ENCODE assay signal across 16 cellular contexts in the genomic region with DNA sequence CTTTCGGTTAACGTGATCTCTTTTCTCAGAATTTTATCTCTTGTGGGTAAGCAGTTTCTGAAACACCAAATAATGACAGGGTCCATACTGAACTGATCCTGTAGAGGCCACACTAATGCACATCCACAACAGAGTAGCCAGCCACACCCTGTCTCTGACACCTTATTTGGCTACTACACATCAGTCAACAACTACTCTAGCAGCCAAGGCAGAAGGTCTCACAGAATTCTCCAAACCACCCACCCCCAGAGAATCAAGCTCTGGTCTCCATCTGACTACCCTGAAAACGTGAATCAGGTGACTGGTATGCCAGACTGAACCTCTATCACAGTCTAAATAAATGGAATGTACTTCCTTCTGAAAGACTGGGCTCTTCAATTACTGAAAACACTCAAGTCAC. TPM values are rescaled to one million over a fixed set of nuclear protein-coding genes. Genes with fewer than 3 reads are reported as not detected.
A peak's percentile ranks its signal among the peaks of the same experiment; 100 is the strongest.
DNase-seq lines count a peak whose midpoint lies in the region; ATAC-seq and TF ChIP-seq lines count a peak whose summit lies in the region.
"Had no signal": no experiment of that assay in that cellular context is flagged by ENCODE, and none has a peak within 500 bp of the region (broad histone marks: within the 10 kb centered on the region; RNA-seq: fewer than 3 reads in every experiment).

No MANE protein-coding gene starts in this region.

- no peak for TF ChIP-seq CTCF in epithelial cell of esophagus (IDR thresholded peaks at IDR 0.05; ENCODE audit: insufficient read depth, low read depth, low read length, missing control alignments)

- DNase-seq in DMS 273 (lab: John Stamatoyannopoulos, UW; ENCODE audit: unreplicated experiment) (peak; percentile 31), DMS 273 treated with DMSO at 0.1 percent for 48 hours (lab: John Stamatoyannopoulos, UW) (no peak), OCI-M1 (lab: John Stamatoyannopoulos, UW) (peak; percentile 11), epithelial cell of esophagus (ENCODE audit: low read depth) (peak; percentile 19), renal cortical epithelial cell (ENCODE audit: low read depth) (peak; percentile 33), NCI-H1436 (lab: John Stamatoyannopoulos, UW) (no peak), globus pallidus (ENCODE audit: low spot score) (no peak)
- DNase-seq: activated CD4-positive, alpha-beta T cell treated with anti-CD3 and anti-CD28 coated beads, Interleukin-2, amount 50 U/mL, for 4 hours; activated naive CD4-positive, alpha-beta T cell treated with Interleukin-2 at 50 U/mL for 16 hours; central memory CD4-positive, alpha-beta T cell; GF-D8; heart left ventricle; left cardiac atrium; NCI-H2029 treated with DMSO at 0.1 percent for 48 hours; SJCRH30 had no signal

- H3K4me3 ChIP-seq in epithelial cell of esophagus (ENCODE audit: low read length) = no peak overlapping the region
- H3K4me3 ChIP-seq: heart left ventricle, SJCRH30 had no signal

- no peak for ATAC-seq in HG03196 (IDR thresholded peaks at IDR 0.05; ENCODE audit: unreplicated experiment)
- ATAC-seq: left cardiac atrium had no signal

RNA-seq across cellular contexts. Expression of a gene that starts 38.0 kb away (rescaled TPM):
- 5.4 and 16.5 TPM in 2 replicates for total RNA-seq in renal cortical epithelial cell

RNA-seq across cellular contexts. Expression of a gene that starts 42.2 kb away (rescaled TPM):
- 74.8 and 92.0 TPM in 2 replicates for total RNA-seq in renal cortical epithelial cell

Comparison
In these comparisons a context has a peak if more than half of its experiments do, and no peak if none do; other contexts are left out.
1. DNase-seq: peak in DMS 273 (single experiment), OCI-M1 (single experiment), epithelial cell of esophagus (single experiment) and renal cortical epithelial cell (single experiment); none in DMS 273 treated with DMSO at 0.1 percent for 48 hours (single experiment), NCI-H1436 (single experiment) and globus pallidus (single experiment).